Comparison of ENCODE assay signal across 1 cellular context in genomic region chr11:35539256-35539655, GRCh38.
TF ChIP-seq lines count a peak whose summit lies in the region.

No MANE protein-coding gene starts in this region.

TF ChIP-seq in IMR-90, 13 proteins besides CTCF, POLR2A, EP300 and RAD21:
- TF ChIP-seq CHD1 (IDR thresholded peaks at IDR 0.05; ENCODE audit: low read depth, low read length) (no peak), CEBPB (IDR thresholded peaks at IDR 0.05; ENCODE audit: low read depth, low read length) (no peak), USF2 (IDR thresholded peaks at IDR 0.05; ENCODE audit: low read depth, low read length) (no peak), BHLHE40 (IDR thresholded peaks at IDR 0.05; ENCODE audit: low read depth, low read length) (no peak), NFE2L2 (IDR thresholded peaks at IDR 0.05; ENCODE audit: low read depth, low read length) (no peak), ELK1 (IDR thresholded peaks at IDR 0.05; ENCODE audit: borderline replicate concordance, low read depth, low read length) (no peak), MAFK (IDR thresholded peaks at IDR 0.05; ENCODE audit: low read depth, low read length) (no peak), SMC3 (IDR thresholded peaks at IDR 0.05; ENCODE audit: low read depth, low read length) (no peak)
